24 cellular contexts compared by ENCODE assay signal in genomic region chr22:21635771-21636510, GRCh38. TPM values are rescaled to one million over a fixed set of nuclear protein-coding genes. Genes with fewer than 3 reads are reported as not detected.
"Had no signal": no experiment of that assay in that cellular context is flagged by ENCODE, and none has a peak within 500 bp of the region (broad histone marks: within the 10 kb centered on the region; RNA-seq: fewer than 3 reads in every experiment).

No MANE protein-coding gene starts in this region.

- H3K27me3 Mint-ChIP-seq: naive thymus-derived CD8-positive, alpha-beta T cell; type B pancreatic cell had no signal

- H3K9ac ChIP-seq: neural progenitor cell had no signal

- FAIRE-seq: islet of Langerhans, pancreas, small intestine had no signal

- DNase-seq: hypothalamus; immature natural killer cell; left ventricle myocardium inferior; naive thymus-derived CD8-positive, alpha-beta T cell; pancreas; retina; sigmoid colon; small intestine; spleen; stimulated activated CD4-positive, alpha-beta T cell treated with anti-CD3 and anti-CD28 coated beads, Interleukin-4, amount 100 ng/mL, for 24 hours; stimulated activated naive CD4-positive, alpha-beta T cell; tibial artery had no signal

- ATAC-seq: naive thymus-derived CD8-positive, alpha-beta T cell; pancreas; right cardiac atrium; stimulated activated effector memory CD8-positive, alpha-beta T cell treated with anti-CD3 and anti-CD28 coated beads, Interleukin-12 subunit alpha, Interleukin-12 subunit beta, amount 100 ng/mL, for 72 hours had no signal

- H3K27ac ChIP-seq: left ventricle myocardium inferior, neural progenitor cell, pancreas, prostate gland, sigmoid colon, spleen, suprapubic skin, thoracic aorta, tibial artery, vagina had no signal

- H3K27me3 ChIP-seq: neural progenitor cell, pancreas, sigmoid colon, spleen, suprapubic skin, tibial artery, vagina had no signal

- H3K4me2 ChIP-seq: neural progenitor cell had no signal

- H3K9me3 ChIP-seq: left ventricle myocardium inferior, pancreas, prostate gland, sigmoid colon, suprapubic skin, thoracic aorta, tibial artery, vagina had no signal

- H3K4me3 ChIP-seq: left ventricle myocardium inferior, lung, neural progenitor cell, pancreas, prostate gland, sigmoid colon, spleen, suprapubic skin, thoracic aorta, tibial artery, vagina had no signal

- H3K9me3 Mint-ChIP-seq: naive thymus-derived CD8-positive, alpha-beta T cell; nephron; neural progenitor cell; stimulated activated effector memory CD8-positive, alpha-beta T cell treated with anti-CD3 and anti-CD28 coated beads, Interleukin-12 subunit alpha, Interleukin-12 subunit beta, amount 100 ng/mL, for 72 hours; stimulated activated naive CD8-positive, alpha-beta T cell treated with anti-CD3 and anti-CD28 coated beads, Interleukin-15, Interleukin-2, amounts not matched to agents 100 ng/mL and 50 ng/mL, for 24 hours; type B pancreatic cell had no signal

- H2AFZ ChIP-seq: neural progenitor cell had no signal

- H3K36me3 ChIP-seq: left ventricle myocardium inferior, neural progenitor cell, pancreas, prostate gland, sigmoid colon, spleen, suprapubic skin, thoracic aorta, tibial artery, vagina had no signal

- H3K4me3 Mint-ChIP-seq: immature natural killer cell; nephron; stimulated activated effector memory CD8-positive, alpha-beta T cell treated with anti-CD3 and anti-CD28 coated beads, Interleukin-12 subunit alpha, Interleukin-12 subunit beta, amount 100 ng/mL, for 72 hours; stimulated activated naive CD8-positive, alpha-beta T cell treated with anti-CD3 and anti-CD28 coated beads, Interleukin-15, Interleukin-2, amounts not matched to agents 100 ng/mL and 50 ng/mL, for 24 hours; type B pancreatic cell had no signal

- H3K4me1 ChIP-seq: prostate gland, suprapubic skin had no signal

- H3K27ac Mint-ChIP-seq: immature natural killer cell; nephron; stimulated activated effector memory CD8-positive, alpha-beta T cell treated with anti-CD3 and anti-CD28 coated beads, Interleukin-12 subunit alpha, Interleukin-12 subunit beta, amount 100 ng/mL, for 72 hours; stimulated activated naive CD8-positive, alpha-beta T cell treated with anti-CD3 and anti-CD28 coated beads, Interleukin-15, Interleukin-2, amounts not matched to agents 100 ng/mL and 50 ng/mL, for 24 hours; type B pancreatic cell had no signal

- H3K36me3 Mint-ChIP-seq: immature natural killer cell; naive thymus-derived CD8-positive, alpha-beta T cell; neural progenitor cell; stimulated activated effector memory CD8-positive, alpha-beta T cell treated with anti-CD3 and anti-CD28 coated beads, Interleukin-12 subunit alpha, Interleukin-12 subunit beta, amount 100 ng/mL, for 72 hours; type B pancreatic cell had no signal

RNA-seq across cellular contexts. Expression of gene CCDC116, which starts 3.4 kb away (rescaled TPM):
- total RNA-seq: vagina had no signal
- polyA plus RNA-seq: naive thymus-derived CD8-positive, alpha-beta T cell had no signal
